Comparison of ENCODE assay signal across 7 cellular contexts in the genomic region with DNA sequence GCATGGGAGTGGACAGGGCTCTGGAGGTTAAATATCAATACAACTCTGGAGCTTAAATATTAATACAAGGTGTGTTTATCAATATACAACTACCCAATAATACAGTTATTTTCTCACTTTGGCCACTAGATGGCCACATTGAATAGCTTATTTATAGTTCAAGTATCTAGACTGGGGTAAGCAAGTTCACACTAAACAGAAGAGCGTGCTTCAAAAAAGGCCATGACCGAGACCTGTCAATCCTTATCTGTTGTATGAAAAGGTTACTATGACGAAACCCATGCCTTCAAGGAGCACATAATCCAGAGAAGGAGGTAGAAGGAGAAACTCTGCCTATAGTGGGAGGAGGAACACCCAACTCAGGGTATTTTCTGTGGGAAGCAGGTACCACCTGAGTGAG. TPM values are rescaled to one million over a fixed set of nuclear protein-coding genes. Genes with fewer than 3 reads are reported as not detected.
A peak's percentile ranks its signal among the peaks of the same experiment; 100 is the strongest.
DNase-seq lines count a peak whose midpoint lies in the region; ATAC-seq and TF ChIP-seq lines count a peak whose summit lies in the region.

No MANE protein-coding gene starts in this region.

- DNase-seq in G401 (ENCODE audit: low spot score) (peak; percentile 69), GM20000 (ENCODE audit: low spot score) (peak; percentile 37), NCI-H82 treated with DMSO at 0.1 percent for 48 hours (lab: John Stamatoyannopoulos, UW; ENCODE audit: unreplicated experiment) (peak; percentile 60), MCF 10A (ENCODE audit: unreplicated experiment) (peak; percentile 92), kidney glomerular epithelial cell (lab: John Stamatoyannopoulos, UW) (peak; percentile 86), tibial artery (no peak)

- H3K9me3 Mint-ChIP-seq in MCF 10A (ENCODE audit: unreplicated experiment) = no peaks in the 10 kb centered on the region

- no peak overlapping the region for H3K27ac ChIP-seq in tibial artery

- in situ Hi-C loops in G401 (cut with HindIII; ENCODE audit: low sequenced_read_pairs) = no loop called here

- no peak overlapping the region for H3K4me3 Mint-ChIP-seq in MCF 10A (ENCODE audit: unreplicated experiment)

- CTCF ChIA-PET in MCF 10A (lab: Yijun Ruan, JAX) = interaction anchor here (0.5 to 9.1 kb wide), 85 partner anchors 9 to 1655 kb away, joined by 3 to 173 read pairs (median 5); a partner anchor contains a TSS

- ATAC-seq in HG03520 (IDR thresholded peaks at IDR 0.05; ENCODE audit: unreplicated experiment) = peak; percentile 90

- H3K27ac Mint-ChIP-seq in MCF 10A (ENCODE audit: low read depth, unreplicated experiment) = no peak overlapping the region

- intact Hi-C loops in MCF 10A (cut with micrococcal nuclease) = loop anchor here (1.0 to 5.0 kb wide), 8 partner anchors 16 to 406 kb away; no protein-coding TSS in a partner anchor
- intact Hi-C loops in tibial artery (cut with DNase I; ENCODE audit: low total_unique reads) = no loop called here

- H3K27me3 Mint-ChIP-seq in MCF 10A (ENCODE audit: insufficient read depth, unreplicated experiment) = no peaks in the 10 kb centered on the region

- no peaks in the 10 kb centered on the region for H3K4me1 ChIP-seq in tibial artery

- TF ChIP-seq CTCF in GM20000 (IDR thresholded peaks at IDR 0.05; ENCODE audit: extremely low read depth, missing control alignments) = no peak
- TF ChIP-seq CTCF in MCF 10A (IDR thresholded peaks at IDR 0.05; ENCODE audit: unreplicated experiment) = peak; percentile 78
- TF ChIP-seq CTCF in tibial artery (IDR thresholded peaks at IDR 0.05) = peak; percentile 64 to 85

- POLR2A ChIA-PET in MCF 10A (lab: Yijun Ruan, JAX) = interaction anchor here (0.8 to 8.6 kb wide), 29 partner anchors 9 to 277 kb away, joined by 3 to 126 read pairs (median 9); a partner anchor contains a TSS

- H3K36me3 Mint-ChIP-seq in MCF 10A (ENCODE audit: insufficient read depth, unreplicated experiment) = peaks cover 25% of the 10 kb centered on the region

- no peaks in the 10 kb centered on the region for H3K36me3 ChIP-seq in tibial artery

- no peaks in the 10 kb centered on the region for H3K9me3 ChIP-seq in tibial artery

- H3K4me1 Mint-ChIP-seq in MCF 10A (ENCODE audit: insufficient read depth, unreplicated experiment) = peaks cover 42% of the 10 kb centered on the region

- BruUV-seq in MCF 10A (replicated peaks; lab: Mats Ljungman, UMichigan) = no TSS peak

- no peak overlapping the region for H3K4me3 ChIP-seq in tibial artery

- H3K27me3 ChIP-seq in tibial artery = no peaks in the 10 kb centered on the region

RNA-seq across cellular contexts. Expression of a gene that starts 29.1 kb away (rescaled TPM):
- total RNA-seq in G401 (2014; rRNA removed; shearing (Covaris generic)) = 3.4 and 8.9 TPM in 2 replicates
- total RNA-seq in MCF 10A (2022) = 33.7 and 33.8 TPM in 2 replicates

RNA-seq across cellular contexts. Expression of a gene that starts 29.1 kb away (rescaled TPM):
- total RNA-seq in G401 (2014; rRNA removed; shearing (Covaris generic)) = 13.4 and 14.4 TPM in 2 replicates
- 45.6 and 56.1 TPM in 2 replicates for total RNA-seq in MCF 10A (2022)

RNA-seq across cellular contexts. Expression of a gene that starts 41.0 kb away (rescaled TPM):
- not detected in 2 replicates for total RNA-seq in G401 (2014; rRNA removed; shearing (Covaris generic))
- total RNA-seq in MCF 10A (2022) = not detected in 2 replicates

Comparison
In these comparisons a context has a peak if more than half of its experiments do, and no peak if none do; other contexts are left out.
1. DNase-seq: peak in G401 (single experiment), GM20000 (single experiment), NCI-H82 treated with DMSO at 0.1 percent for 48 hours (single experiment), MCF 10A (single experiment) and kidney glomerular epithelial cell (single experiment); none in tibial artery (0 of 2).